In the genomic region with DNA sequence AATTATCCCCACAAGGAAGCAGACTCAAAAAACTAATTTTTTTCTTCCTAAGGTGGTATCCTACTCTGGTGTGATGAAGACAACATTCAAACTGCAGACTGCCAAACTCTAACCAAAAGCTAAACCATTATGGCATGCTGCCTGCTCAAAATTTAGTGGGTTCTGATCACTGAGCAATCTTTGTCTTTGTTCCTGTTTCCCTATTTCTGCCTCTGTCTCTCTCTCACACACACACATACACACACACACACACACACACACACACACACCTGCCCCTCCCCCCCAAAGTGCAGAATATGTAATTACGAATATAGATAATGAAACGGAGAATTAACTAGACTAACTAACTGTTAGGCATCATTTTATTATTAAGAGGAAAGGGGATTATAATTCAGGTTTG, we compare ENCODE assay signal across 17 cellular contexts.
"Had no signal": no experiment of that assay in that cellular context is flagged by ENCODE, and none has a peak within 500 bp of the region (broad histone marks: within the 10 kb centered on the region; RNA-seq: fewer than 3 reads in every experiment).

No MANE protein-coding gene starts in this region.

- H3K4me2 ChIP-seq: hepatocyte had no signal

- H3K79me2 ChIP-seq: hepatocyte had no signal

- H3K9me3 ChIP-seq: gastrocnemius medialis had no signal

- H3K4me1 ChIP-seq: gastrocnemius medialis, spleen had no signal

- H3K4me3 ChIP-seq: gastrocnemius medialis, hepatocyte, spleen had no signal

- H3K27me3 ChIP-seq: gastrocnemius medialis, hepatocyte, spleen had no signal

- ATAC-seq: activated naive CD4-positive, alpha-beta T cell treated with anti-CD3 and anti-CD28 coated beads, Interleukin-2, amount 50 U/mL, for 72 hours; activated T-cell treated with anti-CD3 and anti-CD28 coated beads, Interleukin-2, amount 50 U/mL, for 4 hours; effector memory CD8-positive, alpha-beta T cell; gastrocnemius medialis; sciatic nerve had no signal

- H2AFZ ChIP-seq: hepatocyte had no signal

- H3K36me3 ChIP-seq: gastrocnemius medialis, spleen had no signal

- DNase-seq: activated CD4-positive, alpha-beta memory T cell treated with anti-CD3 and anti-CD28 coated beads for 36 hours; activated CD4-positive, CD25-positive, alpha-beta regulatory T cell treated with anti-CD3 and anti-CD28 coated beads, Interleukin-2, amount 50 U/mL, for 72 hours; activated effector memory CD4-positive, alpha-beta T cell treated with anti-CD3 and anti-CD28 coated beads, Interleukin-2, amount 50 U/mL, for 16 hours; activated T-cell treated with anti-CD3 and anti-CD28 coated beads, Interleukin-2, amount 50 U/mL, for 4 hours; amygdala; cerebellar nuclear complex; effector memory CD8-positive, alpha-beta T cell; gastrocnemius medialis; kidney glomerular epithelial cell; nephron progenitor cell; spleen; stimulated activated CD4-positive, alpha-beta T cell treated with anti-CD3 and anti-CD28 coated beads, Interleukin-1b, Interleukin-23, amount 100 ng/mL, for 48 hours; stimulated activated naive CD4-positive, alpha-beta T cell treated with Interleukin-2 at 50 U/mL for 16 hours had no signal

- H3K27ac ChIP-seq: epithelial cell of prostate, gastrocnemius medialis, hepatocyte, spleen had no signal
